Comparison of ENCODE assay signal across 10 cellular contexts in the genomic region with DNA sequence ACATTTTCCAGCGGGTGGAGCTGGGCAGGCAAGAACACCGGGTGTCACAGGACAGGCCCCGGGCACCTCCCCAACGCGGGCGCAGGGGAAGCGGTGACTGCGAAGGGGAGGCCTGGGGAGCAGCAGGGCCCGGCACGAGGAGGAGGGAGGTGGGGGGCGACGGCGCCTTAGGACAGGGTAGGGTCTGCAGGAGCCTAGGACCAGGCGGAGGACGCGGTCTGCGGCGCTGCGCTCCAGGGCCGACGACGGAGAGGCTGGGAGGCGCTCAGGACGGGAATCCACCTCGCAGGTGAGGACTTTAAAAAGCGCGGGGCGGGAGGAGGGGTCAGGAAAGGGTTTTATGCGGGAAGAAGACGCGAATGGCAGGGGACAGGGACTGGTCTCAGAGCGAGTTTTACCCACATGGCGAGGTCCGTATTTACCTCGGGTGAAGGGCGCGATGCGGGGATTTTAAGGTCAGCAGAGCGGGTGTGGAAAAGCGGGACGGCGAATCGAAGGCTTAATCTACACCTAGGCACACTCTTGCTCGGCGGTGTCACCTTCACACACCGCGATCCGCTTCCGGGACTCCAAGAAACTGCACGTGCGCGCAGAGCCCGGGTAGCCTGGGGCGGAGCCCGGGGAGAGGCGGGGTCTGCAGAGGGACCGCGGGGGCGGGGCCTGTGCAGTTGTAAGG. TPM values are rescaled to one million over a fixed set of nuclear protein-coding genes. Genes with fewer than 3 reads are reported as not detected.
DNase-seq lines count a peak whose midpoint lies in the region; ATAC-seq, FAIRE-seq and TF ChIP-seq lines count a peak whose summit lies in the region.
"Had no signal": no experiment of that assay in that cellular context is flagged by ENCODE, and none has a peak within 500 bp of the region (broad histone marks: within the 10 kb centered on the region; RNA-seq: fewer than 3 reads in every experiment).

No MANE protein-coding gene starts in this region.

- peak overlapping the region; percentile 33 for H2BK12ac ChIP-seq in H9 (ENCODE audit: insufficient read length, low read depth, low read length)

- no peak for ATAC-seq in HG03460 (IDR thresholded peaks at IDR 0.05; ENCODE audit: unreplicated experiment)
- ATAC-seq: T-cell had no signal

- H3T11ph ChIP-seq in H9 (ENCODE audit: low read length): no peak overlapping the region

- H3K79me1 ChIP-seq in H9 (ENCODE audit: insufficient read depth, low read depth, low read length, poor library complexity, severe bottlenecking): no peaks in the 10 kb centered on the region

- H3K4me1 ChIP-seq in H9 (ENCODE audit: insufficient read depth, low read length): no peaks in the 10 kb centered on the region
- no peaks in the 10 kb centered on the region for H3K4me1 ChIP-seq in kidney (ENCODE audit: control insufficient read depth in 1 of 2, insufficient read depth in 1 of 2, low read depth in 1 of 2, low read length in 2 of 2)
- no peaks in the 10 kb centered on the region for H3K4me1 ChIP-seq in MM.1S (ENCODE audit: low read length)

- H3K9ac ChIP-seq in H9 (ENCODE audit: extremely low read depth, insufficient read length, low read length) (peak overlapping the region; percentile 47), kidney (ENCODE audit: low read length in 2 of 2) (peak overlapping the region in 1 of 2 donors; percentile 7), MM.1S (ENCODE audit: low read length) (no peak overlapping the region)

- no peak overlapping the region for H2BK5ac ChIP-seq in H9 (ENCODE audit: insufficient read length, low read length)

- FAIRE-seq in bronchial epithelial cell (lab: Jason Lieb, UNC) (no peak), kidney (lab: Jason Lieb, UNC) (no peak)

- WGBS in H9 (ENCODE audit: extremely low coverage, insufficient read length, low lambda C conversion rate): no CpG with 5 or more reads among the region's 59 CpGs

- no peak overlapping the region for H2AK5ac ChIP-seq in H9 (ENCODE audit: insufficient read length, low read length)

- H2BK120ac ChIP-seq in H9 (ENCODE audit: low read depth, low read length, poor library complexity, severe bottlenecking): no peak overlapping the region

- H3K27me3 Mint-ChIP-seq in H9 (ENCODE audit: low read depth): peaks cover 38% of the 10 kb centered on the region

- no peaks in the 10 kb centered on the region for H3F3A ChIP-seq in MM.1S (ENCODE audit: insufficient read depth, low read length)

- H3K27ac ChIP-seq in 22Rv1 (peak overlapping the region; percentile 61), H9 (ENCODE audit: insufficient read length, low read depth, low read length) (no peak overlapping the region), kidney (ENCODE audit: low read depth in 2 of 2, low read length in 2 of 2) (no peak overlapping the region), MM.1S (ENCODE audit: low read length) (no peak overlapping the region)

- H2BK15ac ChIP-seq in H9 (ENCODE audit: low read depth, low read length): 0 out of 2 replicates have a peak overlapping the region, but pooled peaks have one; percentile 65

- H3K9me3 Mint-ChIP-seq in H9: peaks cover 29 to 42% of the 10 kb centered on the region in 2 experiments

- peak overlapping the region; percentile 8 for H3K4me3 ChIP-seq in bronchial epithelial cell (ENCODE audit: low read depth, low read length)
- peak overlapping the region; percentile 54 to 59 for H3K4me3 ChIP-seq in kidney (ENCODE audit: low read length in 2 of 2)
- H3K4me3 ChIP-seq in MM.1S (ENCODE audit: low read length): no peak overlapping the region

- peak overlapping the region; percentile 85 to 86 for H3K4me3 Mint-ChIP-seq in H9

- H2BK20ac ChIP-seq in H9 (ENCODE audit: low read depth, low read length, poor library complexity, severe bottlenecking): no peak overlapping the region

- H2AFZ ChIP-seq in H9 (ENCODE audit: low read length): peak overlapping the region; percentile 27
- H2AFZ ChIP-seq in MM.1S (ENCODE audit: low read length): no peak overlapping the region

- H4K8ac ChIP-seq in H9 (replicated peaks; ENCODE audit: insufficient read length, low read depth, low read length): no peak overlapping the region

- intact Hi-C loops in kidney (cut with DNase I): no loop called here

- H3K36me3 ChIP-seq in bronchial epithelial cell (ENCODE audit: control insufficient read depth, insufficient read depth, low read length) (no peaks in the 10 kb centered on the region), kidney (ENCODE audit: control insufficient read depth in 1 of 2, insufficient read depth in 2 of 2, low read length in 2 of 2) (no peaks in the 10 kb centered on the region), MM.1S (replicated peaks; ENCODE audit: insufficient read depth, low read length) (no peaks in the 10 kb centered on the region)

- no peaks in the 10 kb centered on the region for H3K9me2 ChIP-seq in MM.1S (replicated peaks; ENCODE audit: insufficient read depth, low read length)

- H3K27me3 ChIP-seq in H9 (ENCODE audit: insufficient read depth, low read length) (peaks cover 3% of the 10 kb centered on the region; the same call in 1 of the 2 replicates), bronchial epithelial cell (ENCODE audit: control insufficient read depth, insufficient read depth, low read length) (no peaks in the 10 kb centered on the region), MM.1S (replicated peaks; ENCODE audit: insufficient read depth, low read length) (no peaks in the 10 kb centered on the region)

- H4K5ac ChIP-seq in H9 (ENCODE audit: insufficient read length, low read depth, low read length): no peak overlapping the region

- H3K23ac ChIP-seq in H9 (ENCODE audit: insufficient read length, low read depth, low read length): no peak overlapping the region

- peak overlapping the region in 2 of 3 experiments; percentile 91 to 96; a peak in 3 of 7 replicates for H3K27ac Mint-ChIP-seq in H9
- H3K27ac Mint-ChIP-seq: T-cell had no signal

- no peaks in the 10 kb centered on the region for H3K79me2 ChIP-seq in H9 (ENCODE audit: insufficient read depth, low read length)
- H3K79me2 ChIP-seq in MM.1S (ENCODE audit: low read length): no peaks in the 10 kb centered on the region

- peak overlapping the region; percentile 68 for H3K14ac ChIP-seq in H9 (ENCODE audit: insufficient read depth, low read length)

- peaks cover 3 to 8% of the 10 kb centered on the region in 2 experiments for H3K4me1 Mint-ChIP-seq in H9

- no peaks in the 10 kb centered on the region for H4K20me1 ChIP-seq in H9 (ENCODE audit: control insufficient read depth, insufficient read depth, insufficient read length)
- no peaks in the 10 kb centered on the region for H4K20me1 ChIP-seq in MM.1S (ENCODE audit: insufficient read depth, low read length)

- no peaks in the 10 kb centered on the region for H3K9me3 ChIP-seq in H9 (ENCODE audit: control insufficient read depth, low read depth, low read length)
- H3K9me3 ChIP-seq in kidney (ENCODE audit: control insufficient read depth in 1 of 2, low read length in 2 of 2): peaks cover 2 to 18% of the 10 kb centered on the region in 2 donors
- H3K9me3 ChIP-seq in MM.1S (replicated peaks; ENCODE audit: insufficient read depth, low read length): no peaks in the 10 kb centered on the region

- H3K4ac ChIP-seq in H9 (ENCODE audit: low read depth, low read length): no peak overlapping the region; the same call in 1 of the 2 replicates

- H3K18ac ChIP-seq in H9 (ENCODE audit: insufficient read length, low read depth, low read length): peak overlapping the region; percentile 83

- H3K36me3 Mint-ChIP-seq in H9 (ENCODE audit: insufficient read depth in 1 of 3, low read depth in 3 of 3): peaks cover 3 to 15% (median 6%) of the 10 kb centered on the region in 3 experiments; a peak in 6 of 7 replicates

- H4K91ac ChIP-seq in H9 (ENCODE audit: insufficient read length, low read depth, low read length): no peak overlapping the region

- TF ChIP-seq CTCF in 22Rv1 (IDR thresholded peaks at IDR 0.05): no peak
- no peak for TF ChIP-seq CTCF in H9 (conservative IDR thresholded peaks at IDR 0.05)
- no peak for TF ChIP-seq CTCF in bronchial epithelial cell (IDR thresholded peaks at IDR 0.05; ENCODE audit: insufficient read depth, low read length, severe bottlenecking)
- TF ChIP-seq CTCF in kidney (IDR thresholded peaks at IDR 0.05; ENCODE audit: borderline replicate concordance, extremely low read depth, insufficient read depth): no peak
- TF ChIP-seq CTCF in MM.1S (IDR thresholded peaks at IDR 0.05; ENCODE audit: low read length): no peak

- H3K4me2 ChIP-seq in H9 (ENCODE audit: insufficient read depth, insufficient read length, low read length) (peak overlapping the region; percentile 85), MM.1S (ENCODE audit: low read depth, low read length) (no peak overlapping the region)

- DNase-seq in H9 (peak; percentile 83), bronchial epithelial cell (ENCODE audit: low read depth) (no peak), kidney (peak; percentile 81), NCI-H1436 treated with DMSO at 0.1 percent for 48 hours (lab: John Stamatoyannopoulos, UW) (no peak), MM.1S (no peak), globus pallidus (ENCODE audit: low spot score) (no peak)
- DNase-seq: DND-41, T-cell had no signal

- H3K56ac ChIP-seq in H9 (ENCODE audit: insufficient read length, low read depth, low read length): no peak overlapping the region

- H3K23me2 ChIP-seq in H9 (ENCODE audit: insufficient read length, low read depth, low read length, poor library complexity, severe bottlenecking): peaks cover 11% of the 10 kb centered on the region

RNA-seq across cellular contexts. Expression of a gene that starts 13.5 kb away (rescaled TPM):
- total RNA-seq in H9 (2021) (not detected in 2 replicates), bronchial epithelial cell (not detected in 2 replicates), kidney (not detected)
- polyA plus RNA-seq in kidney (ENCODE audit: insufficient read depth, low read depth, low replicate concordance): not detected
- total RNA-seq: T-cell had no signal

RNA-seq across cellular contexts. Expression of a gene that starts 44.3 kb away (rescaled TPM):
- not detected in 2 replicates for total RNA-seq in H9 (2021)
- not detected in 2 replicates for total RNA-seq in bronchial epithelial cell
- not detected for total RNA-seq in kidney
- not detected for polyA plus RNA-seq in kidney (ENCODE audit: insufficient read depth, low read depth, low replicate concordance)
- total RNA-seq: T-cell had no signal

RNA-seq across cellular contexts. Expression of a gene that starts 45.2 kb away (rescaled TPM):
- total RNA-seq in H9 (2021) (31.1 and 31.7 TPM in 2 replicates), bronchial epithelial cell (17.1 and 22.8 TPM in 2 replicates), kidney (38.2 TPM)
- polyA plus RNA-seq in kidney (ENCODE audit: insufficient read depth, low read depth, low replicate concordance): 9.5 TPM

Comparison
In these comparisons a context has a peak if more than half of its experiments do, and no peak if none do; other contexts are left out.
1. DNase-seq: peak in H9 (single experiment) and kidney (single experiment); none in bronchial epithelial cell (single experiment), NCI-H1436 treated with DMSO at 0.1 percent for 48 hours (single experiment), MM.1S (single experiment) and globus pallidus (single experiment).